In the genomic region with DNA sequence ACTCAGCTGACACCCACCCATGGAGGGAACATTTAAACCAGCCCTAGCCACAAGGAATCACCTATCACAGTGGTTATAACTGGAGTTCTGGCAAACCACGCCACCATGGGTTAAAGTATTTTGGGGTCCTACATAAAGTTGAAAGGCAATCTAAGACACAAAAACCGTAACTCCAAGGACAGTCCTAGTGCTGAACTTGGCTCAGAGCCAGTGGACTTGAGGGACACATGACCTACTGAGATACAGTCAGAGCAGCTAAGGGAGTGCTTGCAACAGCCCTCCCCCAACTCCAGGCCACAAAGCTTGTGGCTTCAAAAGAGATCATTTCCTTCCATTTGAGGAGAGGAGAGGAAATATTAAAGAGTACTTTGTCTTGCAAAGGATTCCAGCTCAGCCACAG, we compare ENCODE assay signal across 19 cellular contexts.
DNase-seq lines count a peak whose midpoint lies in the region; ATAC-seq, FAIRE-seq and TF ChIP-seq lines count a peak whose summit lies in the region.
"Had no signal": no experiment of that assay in that cellular context is flagged by ENCODE, and none has a peak within 500 bp of the region (broad histone marks: within the 10 kb centered on the region; RNA-seq: fewer than 3 reads in every experiment).

No MANE protein-coding gene starts in this region.

- H3K4me1 ChIP-seq in breast epithelium (no peaks in the 10 kb centered on the region), K562 (replicated peaks in 1 of 2; ENCODE audit: control insufficient read depth in 2 of 2, insufficient read depth in 2 of 2, low read length in 2 of 2) (no peaks in the 10 kb centered on the region), Caco-2 (no peaks in the 10 kb centered on the region), left ventricle myocardium inferior (no peaks in the 10 kb centered on the region)
- H3K4me1 ChIP-seq: BLaER1 treated with 17β-estradiol and CSF1 and Interleukin-3, amounts not matched to agents 10 nM and 100 nM had no signal

- no peak for TF ChIP-seq RAD21 in K562 (CRISPR knock-in tag; conservative IDR thresholded peaks at IDR 0.05 in 1 of 2, IDR thresholded peaks at IDR 0.05 in 1 of 2)

- H3K9me1 ChIP-seq in K562 (ENCODE audit: control insufficient read depth, insufficient read depth, low read length) = no peaks in the 10 kb centered on the region

- H3K27ac ChIP-seq in breast epithelium (no peak overlapping the region), K562 (ENCODE audit: extremely low read depth, low read depth, low read length) (no peak overlapping the region), left ventricle myocardium inferior (replicated peaks) (no peak overlapping the region)
- H3K27ac ChIP-seq: BLaER1 treated with 17β-estradiol and CSF1 and Interleukin-3, amounts not matched to agents 10 nM and 100 nM had no signal

- intact Hi-C loops in MCF 10A (cut with micrococcal nuclease) = no loop called here
- intact Hi-C loops in breast epithelium (cut with DNase I; ENCODE audit: low total_unique reads) = no loop called here
- intact Hi-C loops in K562 (cut with micrococcal nuclease) = no loop called here
- intact Hi-C loops in Caco-2 (cut with micrococcal nuclease; ENCODE audit: unreplicated experiment) = no loop called here
- intact Hi-C loops in left ventricle myocardium inferior (cut with micrococcal nuclease) = no loop called here

- H3K4me2 ChIP-seq in K562 (ENCODE audit: insufficient read depth, low read length) = no peak overlapping the region
- H3K4me2 ChIP-seq: BLaER1 treated with 17β-estradiol and CSF1 and Interleukin-3, amounts not matched to agents 10 nM and 100 nM; GM23338 had no signal

- H3K27ac Mint-ChIP-seq in MCF 10A (ENCODE audit: low read depth, unreplicated experiment) = no peak overlapping the region
- H3K27ac Mint-ChIP-seq in Caco-2 (ENCODE audit: unreplicated experiment) = no peak overlapping the region
- H3K27ac Mint-ChIP-seq: CD4-positive, CD25-positive, alpha-beta regulatory T cell; GM23338 had no signal

- H3K4me1 Mint-ChIP-seq in MCF 10A (ENCODE audit: insufficient read depth, unreplicated experiment) (no peaks in the 10 kb centered on the region), Caco-2 (ENCODE audit: low read depth, unreplicated experiment) (no peaks in the 10 kb centered on the region)
- H3K4me1 Mint-ChIP-seq: CD4-positive, CD25-positive, alpha-beta regulatory T cell; GM23338; IgD-negative memory B cell had no signal

- H3K4me3 Mint-ChIP-seq in MCF 10A (ENCODE audit: unreplicated experiment) = no peak overlapping the region
- H3K4me3 Mint-ChIP-seq in Caco-2 (ENCODE audit: unreplicated experiment) = no peak overlapping the region
- H3K4me3 Mint-ChIP-seq: CD4-positive, CD25-positive, alpha-beta regulatory T cell; GM23338; IgD-negative memory B cell had no signal

- no peak overlapping the region for H2AFZ ChIP-seq in K562 (ENCODE audit: low read depth, low read length)
- H2AFZ ChIP-seq: GM23338 had no signal

- H3K36me3 Mint-ChIP-seq in MCF 10A (ENCODE audit: insufficient read depth, unreplicated experiment) (peaks cover 6% of the 10 kb centered on the region), Caco-2 (ENCODE audit: insufficient read depth, unreplicated experiment) (no peaks in the 10 kb centered on the region)
- H3K36me3 Mint-ChIP-seq: CD4-positive, CD25-positive, alpha-beta regulatory T cell; IgD-negative memory B cell had no signal

- no peaks in the 10 kb centered on the region for H4K20me1 ChIP-seq in K562 (replicated peaks; ENCODE audit: control insufficient read depth, insufficient read depth, low read length)

- H3K9me3 ChIP-seq in breast epithelium (no peaks in the 10 kb centered on the region), K562 (replicated peaks; ENCODE audit: control insufficient read depth, insufficient read depth, low read depth, low read length) (no peaks in the 10 kb centered on the region), Caco-2 (no peaks in the 10 kb centered on the region), left ventricle myocardium inferior (replicated peaks) (no peaks in the 10 kb centered on the region)
- H3K9me3 ChIP-seq: BLaER1 treated with 17β-estradiol and CSF1 and Interleukin-3, amounts not matched to agents 10 nM and 100 nM had no signal

- in situ Hi-C loops in K562 (cut with MboI) = no loop called here

- TF ChIP-seq POLR2A in breast epithelium (IDR thresholded peaks at IDR 0.05) (no peak), K562 (conservative IDR thresholded peaks at IDR 0.05) (no peak)

- DNase-seq in MCF 10A (ENCODE audit: unreplicated experiment) (peak; percentile 39), breast epithelium (ENCODE audit: low spot score in 2 of 2) (no peak), OCI-M1 (lab: John Stamatoyannopoulos, UW) (peak; percentile 23), K562 (ENCODE audit: extremely low read depth in 1 of 4, low spot score in 3 of 4) (peak in 1 of 4 experiments; percentile 1), Caco-2 (no peak), left ventricle myocardium inferior (no peak)
- no peak for DNase-seq in activated effector memory CD4-positive, alpha-beta T cell treated with anti-CD3 and anti-CD28 coated beads, Interleukin-2, amount 50 U/mL, for 16 hours
- DNase-seq: 8988T; ACHN; Calu3; CD4-positive, CD25-positive, alpha-beta regulatory T cell; DMS 273 treated with DMSO at 0.1 percent for 48 hours; H7 had no signal

- POLR2A ChIA-PET in MCF 10A (lab: Yijun Ruan, JAX) = no interaction called here
- POLR2A ChIA-PET in K562 (lab: Yijun Ruan, JAX) = no interaction called here
- POLR2A ChIA-PET in Caco-2 (lab: Charles Lee) = no interaction called here

- no peak for TF ChIP-seq CTCF in MCF 10A (IDR thresholded peaks at IDR 0.05; ENCODE audit: unreplicated experiment)
- TF ChIP-seq CTCF in breast epithelium (IDR thresholded peaks at IDR 0.05) = no peak
- no peak for TF ChIP-seq CTCF in K562 (IDR thresholded peaks at IDR 0.05 in 2 of 3, conservative IDR thresholded peaks at IDR 0.05 in 1 of 3; ENCODE audit: insufficient read depth in 2 of 3, low read depth in 1 of 3, low read length in 3 of 3)
- no peak for TF ChIP-seq CTCF in Caco-2 (IDR thresholded peaks at IDR 0.05; ENCODE audit: insufficient read depth in 1 of 2, low read depth in 1 of 2, low read length in 1 of 2, severe bottlenecking in 1 of 2, unreplicated experiment in 1 of 2)
- TF ChIP-seq CTCF in left ventricle myocardium inferior (IDR thresholded peaks at IDR 0.05; ENCODE audit: borderline replicate concordance) = no peak

- 8% methylated on average over 2 of the region's 2 CpGs for WGBS in K562 (ENCODE audit: insufficient coverage, low coverage, missing lambda C conversion rate)

- H3K9ac ChIP-seq in K562 (ENCODE audit: insufficient read depth in 1 of 2, low read depth in 2 of 2, low read length in 2 of 2) = no peak overlapping the region
- H3K9ac ChIP-seq: BLaER1 treated with 17β-estradiol and CSF1 and Interleukin-3, amounts not matched to agents 10 nM and 100 nM had no signal

- ATAC-seq in K562 (no peak), GM18520 (IDR thresholded peaks at IDR 0.05; ENCODE audit: unreplicated experiment) (no peak)
- ATAC-seq: GM23338 had no signal

- TF ChIP-seq EP300 in K562 (IDR thresholded peaks at IDR 0.05; ENCODE audit: low read length) = no peak

- FAIRE-seq in K562 (lab: Jason Lieb, UNC) = no peak
- FAIRE-seq: G401.6, GM12891 had no signal

- H3K4me3 ChIP-seq in breast epithelium = no peak overlapping the region
- H3K4me3 ChIP-seq in K562 = no peak overlapping the region
- H3K4me3 ChIP-seq in Caco-2 (ENCODE audit: low read depth, low read length) = no peak overlapping the region
- no peak overlapping the region for H3K4me3 ChIP-seq in left ventricle myocardium inferior
- H3K4me3 ChIP-seq: BLaER1 treated with 17β-estradiol and CSF1 and Interleukin-3, amounts not matched to agents 10 nM and 100 nM; GM23338 had no signal

- H3K9me3 Mint-ChIP-seq in MCF 10A (ENCODE audit: unreplicated experiment) (peaks cover 41% of the 10 kb centered on the region), Caco-2 (ENCODE audit: unreplicated experiment) (no peaks in the 10 kb centered on the region)
- H3K9me3 Mint-ChIP-seq: GM23338 had no signal

- CTCF ChIA-PET in MCF 10A (lab: Yijun Ruan, JAX) = no interaction called here
- CTCF ChIA-PET in K562 (lab: Yijun Ruan, JAX; ENCODE audit: low intra/inter-chr PET ratio) = no interaction called here
- CTCF ChIA-PET in Caco-2 (lab: Charles Lee) = no interaction called here

- H3K36me3 ChIP-seq in breast epithelium (no peaks in the 10 kb centered on the region), K562 (ENCODE audit: control insufficient read depth, insufficient read depth, low read length) (no peaks in the 10 kb centered on the region), Caco-2 (ENCODE audit: control insufficient read depth, insufficient read depth, low read length) (no peaks in the 10 kb centered on the region), left ventricle myocardium inferior (no peaks in the 10 kb centered on the region)
- H3K36me3 ChIP-seq: BLaER1 treated with 17β-estradiol and CSF1 and Interleukin-3, amounts not matched to agents 10 nM and 100 nM had no signal

- peaks cover 0 to 10% of the 10 kb centered on the region in 2 donors for H3K27me3 ChIP-seq in breast epithelium
- H3K27me3 ChIP-seq in K562 (ENCODE audit: control insufficient read depth in 2 of 2, insufficient read depth in 2 of 2, low read length in 2 of 2) = no peaks in the 10 kb centered on the region
- no peaks in the 10 kb centered on the region for H3K27me3 ChIP-seq in Caco-2 (replicated peaks; ENCODE audit: control insufficient read depth, insufficient read depth, low read length)
- no peaks in the 10 kb centered on the region for H3K27me3 ChIP-seq in left ventricle myocardium inferior (ENCODE audit: low read depth)

- BruUV-seq in MCF 10A (replicated peaks; lab: Mats Ljungman, UMichigan) (no TSS peak), K562 (replicated peaks; lab: Mats Ljungman, UMichigan) (no TSS peak), Caco-2 (replicated peaks; lab: Mats Ljungman, UMichigan) (no TSS peak)

- no peaks in the 10 kb centered on the region for H3K27me3 Mint-ChIP-seq in MCF 10A (ENCODE audit: insufficient read depth, unreplicated experiment)
- no peaks in the 10 kb centered on the region for H3K27me3 Mint-ChIP-seq in Caco-2 (ENCODE audit: insufficient read depth, unreplicated experiment)
- H3K27me3 Mint-ChIP-seq: CD4-positive, CD25-positive, alpha-beta regulatory T cell; IgD-negative memory B cell had no signal

- H3K79me2 ChIP-seq in K562 (ENCODE audit: control insufficient read depth, insufficient read depth, low read length) = no peaks in the 10 kb centered on the region

TF ChIP-seq in K562, 482 proteins besides CTCF, POLR2A, EP300 and RAD21:
- TF ChIP-seq NFIC (IDR thresholded peaks at IDR 0.05) = peak; percentile 70
- TF ChIP-seq PHB2 (IDR thresholded peaks at IDR 0.05; ENCODE audit: low read depth) = no peak
- TF ChIP-seq RHOXF2B (CRISPR knock-in tag; conservative IDR thresholded peaks at IDR 0.05) = no peak

Comparison
In these comparisons a context has a peak if more than half of its experiments do, and no peak if none do; other contexts are left out.
1. DNase-seq: peak in MCF 10A (single experiment) and OCI-M1 (single experiment); none in breast epithelium (0 of 2), Caco-2 (0 of 2), left ventricle myocardium inferior (single experiment) and activated effector memory CD4-positive, alpha-beta T cell treated with anti-CD3 and anti-CD28 coated beads, Interleukin-2, amount 50 U/mL, for 16 hours (single experiment).